Comparison of ENCODE assay signal across 16 cellular contexts in genomic region chr5:165525268-165525667, GRCh38.
DNase-seq lines count a peak whose midpoint lies in the region; ATAC-seq and TF ChIP-seq lines count a peak whose summit lies in the region.
"Had no signal": no experiment of that assay in that cellular context is flagged by ENCODE, and none has a peak within 500 bp of the region (broad histone marks: within the 10 kb centered on the region; RNA-seq: fewer than 3 reads in every experiment).

No MANE protein-coding gene starts in this region.

- ATAC-seq in IMR-90 (ENCODE audit: low read depth) (peak; percentile 95), lower lobe of right lung (no peak)
- ATAC-seq in activated T-cell treated with anti-CD3 and anti-CD28 coated beads, Interleukin-2, amount 50 U/mL, for 72 hours (replicated peaks in 1 of 2), result no peak
- ATAC-seq: effector memory CD8-positive, alpha-beta T cell; Right ventricle myocardium inferior had no signal

- H3K9me1 ChIP-seq in IMR-90 (ENCODE audit: insufficient read depth, low read length), result no peaks in the 10 kb centered on the region

- H4K91ac ChIP-seq in IMR-90 (ENCODE audit: insufficient read depth, low read depth, low read length), result no peak overlapping the region

- H3K27ac ChIP-seq in IMR-90 (ENCODE audit: insufficient read depth, low read length) (peak overlapping the region; percentile 37; the same call in 1 of the 2 replicates), SK-N-MC (no peak overlapping the region), epithelial cell of prostate (peak overlapping the region; percentile 7), lower lobe of right lung (no peak overlapping the region)
- H3K27ac ChIP-seq: C4-2B, neural progenitor cell, suprapubic skin had no signal

- H3K9ac ChIP-seq in IMR-90 (ENCODE audit: low read depth, low read length) (no peak overlapping the region), SK-N-MC (ENCODE audit: insufficient read length) (no peak overlapping the region)
- H3K9ac ChIP-seq: neural progenitor cell had no signal

- H4K20me1 ChIP-seq in IMR-90 (ENCODE audit: insufficient read depth, low read length), result no peaks in the 10 kb centered on the region

- BruUV-seq in IMR-90 (replicated peaks; lab: Mats Ljungman, UMichigan), result no TSS peak

- H3K36me3 Mint-ChIP-seq in activated T-cell treated with anti-CD3 and anti-CD28 coated beads, Interleukin-2, amount 50 U/mL, for 72 hours (ENCODE audit: insufficient read depth in 2 of 2), result peaks cover 0 to 1% of the 10 kb centered on the region in 2 donors
- H3K36me3 Mint-ChIP-seq: activated naive CD4-positive, alpha-beta T cell treated with anti-CD3 and anti-CD28 coated beads, Interleukin-2, amount 50 U/mL, for 24 hours had no signal

- no CpG with 5 or more reads among the region's 5 CpGs for WGBS in IMR-90 (ENCODE audit: extremely low coverage in 2 of 2, insufficient read length in 1 of 2), 2 experiments

- no peak overlapping the region for H4K8ac ChIP-seq in IMR-90 (ENCODE audit: low read depth in 2 of 2, low read length in 2 of 2)

- peaks cover 9% of the 10 kb centered on the region for H3K9me3 ChIP-seq in IMR-90 (ENCODE audit: control insufficient read depth, insufficient read depth, low read length)
- no peaks in the 10 kb centered on the region for H3K9me3 ChIP-seq in SK-N-MC (ENCODE audit: low read depth, low read length)
- H3K9me3 ChIP-seq in lower lobe of right lung, result peaks cover 9% of the 10 kb centered on the region
- H3K9me3 ChIP-seq: suprapubic skin had no signal

- intact Hi-C loops in IMR-90 (cut with micrococcal nuclease), result no loop called here
- intact Hi-C loops in lower lobe of right lung (cut with DNase I), result no loop called here

- H3K9me3 Mint-ChIP-seq in activated T-cell treated with anti-CD3 and anti-CD28 coated beads, Interleukin-2, amount 50 U/mL, for 72 hours, result peaks cover 10 to 16% of the 10 kb centered on the region in 2 donors

- H3K4me3 ChIP-seq in IMR-90 (ENCODE audit: insufficient read depth, low read depth, low read length), result no peak overlapping the region
- no peak overlapping the region for H3K4me3 ChIP-seq in SK-N-MC
- H3K4me3 ChIP-seq in retinal pigment epithelial cell (ENCODE audit: low read length), result no peak overlapping the region
- H3K4me3 ChIP-seq in lower lobe of right lung, result no peak overlapping the region
- H3K4me3 ChIP-seq: neural progenitor cell, suprapubic skin had no signal

- no peak overlapping the region for H3K18ac ChIP-seq in IMR-90 (ENCODE audit: low read depth, low read length)

- H3K4me3 Mint-ChIP-seq in activated T-cell treated with anti-CD3 and anti-CD28 coated beads, Interleukin-2, amount 50 U/mL, for 72 hours, result no peak overlapping the region
- H3K4me3 Mint-ChIP-seq: activated naive CD4-positive, alpha-beta T cell treated with anti-CD3 and anti-CD28 coated beads, Interleukin-2, amount 50 U/mL, for 24 hours; effector memory CD8-positive, alpha-beta T cell; neural progenitor cell had no signal

- no peak for TF ChIP-seq CTCF in IMR-90 (conservative IDR thresholded peaks at IDR 0.05; ENCODE audit: low read depth, low read length)
- no peak for TF ChIP-seq CTCF in retinal pigment epithelial cell (conservative IDR thresholded peaks at IDR 0.05; ENCODE audit: low read depth, low read length)
- no peak for TF ChIP-seq CTCF in lower lobe of right lung (IDR thresholded peaks at IDR 0.05)

- in situ Hi-C loops in IMR-90 (cut with MboI; ENCODE audit: low sequenced_read_pairs), result no loop called here

- no peaks in the 10 kb centered on the region for H3K27me3 Mint-ChIP-seq in activated T-cell treated with anti-CD3 and anti-CD28 coated beads, Interleukin-2, amount 50 U/mL, for 72 hours (ENCODE audit: low read depth)
- H3K27me3 Mint-ChIP-seq: activated naive CD4-positive, alpha-beta T cell treated with anti-CD3 and anti-CD28 coated beads, Interleukin-2, amount 50 U/mL, for 24 hours; effector memory CD8-positive, alpha-beta T cell had no signal

- H2BK5ac ChIP-seq in IMR-90 (ENCODE audit: low read depth, low read length, poor library complexity, severe bottlenecking), result no peak overlapping the region

- TF ChIP-seq RAD21 in IMR-90 (IDR thresholded peaks at IDR 0.05; ENCODE audit: low read length), result no peak

- no peak overlapping the region for H2AK9ac ChIP-seq in IMR-90 (replicated peaks; ENCODE audit: low read depth, low read length, poor library complexity)

- no peak overlapping the region for H3K27ac Mint-ChIP-seq in activated T-cell treated with anti-CD3 and anti-CD28 coated beads, Interleukin-2, amount 50 U/mL, for 72 hours
- H3K27ac Mint-ChIP-seq: activated naive CD4-positive, alpha-beta T cell treated with anti-CD3 and anti-CD28 coated beads, Interleukin-2, amount 50 U/mL, for 24 hours; effector memory CD8-positive, alpha-beta T cell; neural progenitor cell had no signal

- no peak for TF ChIP-seq POLR2A in IMR-90 (IDR thresholded peaks at IDR 0.05; ENCODE audit: low read depth, low read length)

- H3K4me1 ChIP-seq in IMR-90 (ENCODE audit: control insufficient read depth, insufficient read depth, low read length), result peaks cover 4% of the 10 kb centered on the region; the same call in 1 of the 2 replicates
- no peaks in the 10 kb centered on the region for H3K4me1 ChIP-seq in lower lobe of right lung
- H3K4me1 ChIP-seq: neural progenitor cell, suprapubic skin had no signal

- no peak overlapping the region for H2AFZ ChIP-seq in IMR-90 (replicated peaks; ENCODE audit: low read length, poor library complexity)
- H2AFZ ChIP-seq: neural progenitor cell had no signal

- CTCF ChIA-PET in IMR-90 (lab: Yijun Ruan, JAX), result interaction anchor here (0.6 kb wide), 1 partner anchor 57 kb away, joined by 3 read pairs; no protein-coding TSS in a partner anchor

- H3K27me3 ChIP-seq in IMR-90 (ENCODE audit: control insufficient read depth, insufficient read depth, low read length), result no peaks in the 10 kb centered on the region
- no peaks in the 10 kb centered on the region for H3K27me3 ChIP-seq in lower lobe of right lung (ENCODE audit: low read depth)
- H3K27me3 ChIP-seq: neural progenitor cell, suprapubic skin had no signal

- H2BK120ac ChIP-seq in IMR-90 (ENCODE audit: low read depth, low read length), result 0 out of 2 replicates have a peak overlapping the region, but pooled peaks have one; percentile 32

- H3K23ac ChIP-seq in IMR-90 (ENCODE audit: low read depth, low read length), result no peak overlapping the region

- no peak overlapping the region for H3K4ac ChIP-seq in IMR-90 (ENCODE audit: low read depth, low read length)

- H4K5ac ChIP-seq in IMR-90 (ENCODE audit: low read depth, low read length), result no peak overlapping the region; the same call in 1 of the 2 replicates

- DNase-seq in IMR-90 (peak; percentile 91), SK-N-MC (ENCODE audit: low read depth, low spot score) (peak; percentile 16), epithelial cell of prostate (ENCODE audit: low read depth, low spot score) (no peak), retinal pigment epithelial cell (ENCODE audit: low read depth) (peak; percentile 81), DMS 273 treated with DMSO at 0.1 percent for 48 hours (lab: John Stamatoyannopoulos, UW) (no peak), lower lobe of right lung (no peak)
- DNase-seq in activated T-cell treated with anti-CD3 and anti-CD28 coated beads, Interleukin-2, amount 50 U/mL, for 72 hours, result no peak
- DNase-seq: activated CD4-positive, alpha-beta T cell treated with anti-CD3 and anti-CD28 coated beads, Interleukin-2, amount 50 U/mL, for 1 hour; effector memory CD8-positive, alpha-beta T cell; islet precursor cell; NCI-H1092 had no signal

- POLR2A ChIA-PET in IMR-90 (lab: Charles Lee; ENCODE audit: unreplicated experiment), result no interaction called here

- dilution Hi-C loops in IMR-90 (cut with HindIII; ENCODE audit: low sequenced_read_pairs, unreplicated experiment), result no loop called here

- no peaks in the 10 kb centered on the region for H3K36me3 ChIP-seq in IMR-90 (ENCODE audit: control insufficient read depth, insufficient read depth, low read length)
- no peaks in the 10 kb centered on the region for H3K36me3 ChIP-seq in SK-N-MC (ENCODE audit: insufficient read depth, low read length)
- H3K36me3 ChIP-seq in lower lobe of right lung, result no peaks in the 10 kb centered on the region
- H3K36me3 ChIP-seq: neural progenitor cell, suprapubic skin had no signal

- no peaks in the 10 kb centered on the region for H3K4me1 Mint-ChIP-seq in activated T-cell treated with anti-CD3 and anti-CD28 coated beads, Interleukin-2, amount 50 U/mL, for 72 hours (ENCODE audit: low read depth)
- H3K4me1 Mint-ChIP-seq: activated naive CD4-positive, alpha-beta T cell treated with anti-CD3 and anti-CD28 coated beads, Interleukin-2, amount 50 U/mL, for 24 hours; neural progenitor cell had no signal

- peak overlapping the region; percentile 59; the same call in 1 of the 2 replicates for H2BK20ac ChIP-seq in IMR-90 (ENCODE audit: low read depth, low read length)

- no peaks in the 10 kb centered on the region for H3K79me1 ChIP-seq in IMR-90 (ENCODE audit: low read depth in 1 of 2, low read length in 2 of 2)

- no peak overlapping the region for H2BK15ac ChIP-seq in IMR-90 (ENCODE audit: low read depth, low read length)

- H3K4me2 ChIP-seq in IMR-90 (ENCODE audit: low read depth, low read length), result no peak overlapping the region; the same call in 1 of the 2 replicates
- H3K4me2 ChIP-seq: neural progenitor cell had no signal

- H3K56ac ChIP-seq in IMR-90 (ENCODE audit: extremely low read depth, insufficient read depth, low read length), result no peak overlapping the region

- H3K14ac ChIP-seq in IMR-90 (replicated peaks; ENCODE audit: low read depth, low read length), result no peak overlapping the region

- no peak overlapping the region for H2AK5ac ChIP-seq in IMR-90 (ENCODE audit: low read depth, low read length)

TF ChIP-seq in IMR-90, 13 proteins besides CTCF, POLR2A, EP300 and RAD21:
- TF ChIP-seq BHLHE40 (IDR thresholded peaks at IDR 0.05; ENCODE audit: low read depth, low read length), result peak; percentile 66; the same call in 1 of the 2 replicates
- peak; percentile 95 for TF ChIP-seq CEBPB (IDR thresholded peaks at IDR 0.05; ENCODE audit: low read depth, low read length)
- TF ChIP-seq FOS (IDR thresholded peaks at IDR 0.05; ENCODE audit: low read depth, low read length), result 0 out of 2 replicates have a peak, but pooled peaks have one; percentile 18
- no peak for TF ChIP-seq CHD1 (IDR thresholded peaks at IDR 0.05; ENCODE audit: low read depth, low read length)
- TF ChIP-seq RCOR1 (IDR thresholded peaks at IDR 0.05; ENCODE audit: insufficient replicate concordance, low read length), result no peak
- TF ChIP-seq MAZ (IDR thresholded peaks at IDR 0.05; ENCODE audit: borderline replicate concordance, low read depth, low read length), result no peak

Comparison
In these comparisons a context has a peak if more than half of its experiments do, and no peak if none do; other contexts are left out.
1. DNase-seq: peak in IMR-90 (single experiment), SK-N-MC (single experiment) and retinal pigment epithelial cell (single experiment); none in epithelial cell of prostate (single experiment), activated T-cell treated with anti-CD3 and anti-CD28 coated beads, Interleukin-2, amount 50 U/mL, for 72 hours (0 of 2), DMS 273 treated with DMSO at 0.1 percent for 48 hours (single experiment) and lower lobe of right lung (single experiment).
2. H3K27ac ChIP-seq: peak in IMR-90 (single experiment) and epithelial cell of prostate (single experiment); none in SK-N-MC (single experiment) and lower lobe of right lung (single experiment).